Comparison of ENCODE assay signal across 10 cellular contexts in genomic region chr12:56271031-56271430, GRCh38. TPM values are rescaled to one million over a fixed set of nuclear protein-coding genes. Genes with fewer than 3 reads are reported as not detected.
DNase-seq lines count a peak whose midpoint lies in the region; ATAC-seq and TF ChIP-seq lines count a peak whose summit lies in the region.
"Had no signal": no experiment of that assay in that cellular context is flagged by ENCODE, and none has a peak within 500 bp of the region (broad histone marks: within the 10 kb centered on the region; RNA-seq: fewer than 3 reads in every experiment).

No MANE protein-coding gene starts in this region.

- peaks cover 52% of the 10 kb centered on the region for H3K36me3 ChIP-seq in Loucy (ENCODE audit: insufficient read depth, low read length)
- no peaks in the 10 kb centered on the region for H3K36me3 ChIP-seq in neural progenitor cell

- no peak overlapping the region for H3K4me3 ChIP-seq in Loucy (ENCODE audit: low read length, poor library complexity, severe bottlenecking)
- no peak overlapping the region for H3K4me3 ChIP-seq in neural progenitor cell

- no peaks in the 10 kb centered on the region for H3K9me3 Mint-ChIP-seq in neural progenitor cell
- H3K9me3 Mint-ChIP-seq: dendritic cell treated with granulocyte-macrophage colony-stimulating factor and Interleukin-4, amounts not matched to agents 40 ng/mL and 50 ng/mL, for 4 days; IgD-negative memory B cell had no signal

- H2AFZ ChIP-seq in Loucy (ENCODE audit: low read length) (no peak overlapping the region), neural progenitor cell (replicated peaks) (no peak overlapping the region)

- H3K9me2 ChIP-seq in Loucy (replicated peaks; ENCODE audit: low read depth, low read length), result no peaks in the 10 kb centered on the region

- H3K27me3 ChIP-seq in Loucy (ENCODE audit: insufficient read depth, low read length, poor library complexity, severe bottlenecking), result no peaks in the 10 kb centered on the region
- no peaks in the 10 kb centered on the region for H3K27me3 ChIP-seq in neural progenitor cell

- TF ChIP-seq CTCF in Loucy (conservative IDR thresholded peaks at IDR 0.05; ENCODE audit: low read length), result peak; percentile 69
- peak; percentile 57 for TF ChIP-seq CTCF in neural progenitor cell (IDR thresholded peaks at IDR 0.05)

- H3K9me3 ChIP-seq in Loucy (ENCODE audit: insufficient read depth, low read depth, low read length) (no peaks in the 10 kb centered on the region), neural progenitor cell (ENCODE audit: low read depth) (no peaks in the 10 kb centered on the region)

- H3K9ac ChIP-seq in Loucy (ENCODE audit: low read depth, low read length, poor library complexity, severe bottlenecking) (no peak overlapping the region), neural progenitor cell (no peak overlapping the region)

- H4K20me1 ChIP-seq in Loucy (ENCODE audit: insufficient read depth, low read length, poor library complexity, severe bottlenecking), result no peaks in the 10 kb centered on the region
- no peaks in the 10 kb centered on the region for H4K20me1 ChIP-seq in neural progenitor cell (ENCODE audit: low read depth)

- H3K79me2 ChIP-seq in Loucy (ENCODE audit: insufficient read depth, low read length), result peaks cover 19% of the 10 kb centered on the region; the same call in 1 of the 2 replicates
- H3K79me2 ChIP-seq in neural progenitor cell (ENCODE audit: low read depth), result no peaks in the 10 kb centered on the region

- peak overlapping the region; percentile 49 for H3K27ac ChIP-seq in neural progenitor cell

- no peak overlapping the region for H3K4me3 Mint-ChIP-seq in neural progenitor cell
- H3K4me3 Mint-ChIP-seq: dendritic cell treated with granulocyte-macrophage colony-stimulating factor and Interleukin-4, amounts not matched to agents 40 ng/mL and 50 ng/mL, for 4 days had no signal

- H3K4me2 ChIP-seq in Loucy (ENCODE audit: low read depth, low read length, poor library complexity, severe bottlenecking) (no peak overlapping the region), neural progenitor cell (no peak overlapping the region)

- DNase-seq in GM03348 (ENCODE audit: low spot score) (peak; percentile 53), dermis blood vessel endothelial cell (peak; percentile 55), neural progenitor cell (ENCODE audit: low spot score) (peak; percentile 52), NCI-H146 treated with DMSO at 0.1 percent for 48 hours (lab: John Stamatoyannopoulos, UW; ENCODE audit: unreplicated experiment) (no peak)

- peaks cover 45% of the 10 kb centered on the region for H3K36me3 Mint-ChIP-seq in neural progenitor cell

- no peaks in the 10 kb centered on the region for H3F3A ChIP-seq in Loucy (ENCODE audit: low read depth)
- peaks cover 51% of the 10 kb centered on the region for H3F3A ChIP-seq in neural progenitor cell (ENCODE audit: low read depth)

- peaks cover 17% of the 10 kb centered on the region for H3K4me1 Mint-ChIP-seq in neural progenitor cell

- H3K4me1 ChIP-seq in Loucy (ENCODE audit: insufficient read depth, low read length, poor library complexity, severe bottlenecking), result peaks cover 19% of the 10 kb centered on the region
- H3K4me1 ChIP-seq in neural progenitor cell, result no peaks in the 10 kb centered on the region

- no peaks in the 10 kb centered on the region for H3K27me3 Mint-ChIP-seq in neural progenitor cell (ENCODE audit: insufficient read depth, low read depth)
- H3K27me3 Mint-ChIP-seq: dendritic cell treated with granulocyte-macrophage colony-stimulating factor and Interleukin-4, amounts not matched to agents 40 ng/mL and 50 ng/mL, for 4 days; IgD-negative memory B cell had no signal

- no peak overlapping the region for H3K27ac Mint-ChIP-seq in neural progenitor cell
- H3K27ac Mint-ChIP-seq: dendritic cell treated with granulocyte-macrophage colony-stimulating factor and Interleukin-4, amounts not matched to agents 40 ng/mL and 50 ng/mL, for 4 days had no signal

- ATAC-seq in HG03097 (IDR thresholded peaks at IDR 0.05; ENCODE audit: low FRiP score, unreplicated experiment) (no peak), HG03095 (IDR thresholded peaks at IDR 0.05; ENCODE audit: unreplicated experiment) (no peak), HG03280 (IDR thresholded peaks at IDR 0.05; ENCODE audit: unreplicated experiment) (no peak)

RNA-seq across cellular contexts. Expression of gene COQ10A, which starts 4.3 kb away (rescaled TPM):
- 8.4 and 10.0 TPM in 2 replicates for total RNA-seq in dermis blood vessel endothelial cell
- 32.1 and 41.8 TPM in 2 replicates for total RNA-seq in neural progenitor cell (ENCODE audit: low replicate concordance)

RNA-seq across cellular contexts. Expression of gene ANKRD52, which starts 12.8 kb away (rescaled TPM):
- total RNA-seq in dermis blood vessel endothelial cell (23.0 and 31.5 TPM in 2 replicates), neural progenitor cell (ENCODE audit: low replicate concordance) (9.1 and 18.1 TPM in 2 replicates)

RNA-seq across cellular contexts. Expression of gene CS, which starts 29.1 kb away (rescaled TPM):
- 67.0 and 267 TPM in 2 replicates for total RNA-seq in dermis blood vessel endothelial cell
- 91.1 and 133 TPM in 2 replicates for total RNA-seq in neural progenitor cell (ENCODE audit: low replicate concordance)

RNA-seq across cellular contexts. Expression of gene SLC39A5, which starts 41.2 kb away (rescaled TPM):
- total RNA-seq in dermis blood vessel endothelial cell (not detected in 2 replicates), neural progenitor cell (ENCODE audit: low replicate concordance) (0.54 and 1.5 TPM in 2 replicates)

RNA-seq across cellular contexts. Expression of gene CNPY2, which starts 44.8 kb away (rescaled TPM):
- total RNA-seq in dermis blood vessel endothelial cell, result 80.0 and 94.8 TPM in 2 replicates
- 107 and 128 TPM in 2 replicates for total RNA-seq in neural progenitor cell (ENCODE audit: low replicate concordance)
